ENCODE assay signal across 11 cellular contexts in the genomic region with DNA sequence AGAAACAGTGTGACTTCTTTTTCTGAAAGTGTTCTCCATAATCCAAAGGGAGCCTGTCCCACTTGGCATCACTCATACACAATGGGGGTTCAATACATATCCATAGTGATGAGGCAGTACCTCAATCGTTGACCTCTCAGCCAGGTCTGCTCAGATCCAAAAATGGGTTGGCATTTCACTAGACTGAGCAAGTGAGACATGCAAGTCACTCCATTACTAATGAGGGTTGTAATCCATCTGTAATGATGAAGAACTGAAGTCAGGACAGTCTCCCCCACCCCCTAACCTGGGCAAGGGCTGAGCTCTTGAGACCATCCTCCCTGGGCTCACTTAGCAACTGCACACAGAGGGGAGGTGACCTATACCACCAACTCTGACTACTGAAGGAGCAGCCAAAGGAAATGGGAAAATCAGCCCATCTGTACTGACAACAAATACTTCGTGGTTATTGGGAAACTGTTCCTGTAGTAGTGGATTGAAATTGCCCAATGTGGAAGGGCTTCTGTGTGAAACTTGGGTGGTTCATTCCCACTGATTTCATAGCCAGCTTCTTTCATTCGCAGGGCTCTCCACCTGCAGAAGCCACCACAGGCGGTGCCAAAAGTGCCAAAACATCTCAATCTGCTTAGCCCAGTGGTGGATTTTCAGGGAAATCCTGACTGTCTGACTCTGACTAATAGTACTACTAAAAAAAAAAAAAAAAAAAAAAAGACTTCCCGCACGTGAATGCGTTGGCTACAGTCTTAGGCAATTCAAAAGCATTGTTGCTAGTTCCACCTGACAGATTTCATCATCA.
A peak's percentile ranks its signal among the peaks of the same experiment; 100 is the strongest.
DNase-seq lines count a peak whose midpoint lies in the region; TF ChIP-seq lines count a peak whose summit lies in the region.
"Had no signal": no experiment of that assay in that cellular context is flagged by ENCODE, and none has a peak within 500 bp of the region (broad histone marks: within the 10 kb centered on the region; RNA-seq: fewer than 3 reads in every experiment).

No MANE protein-coding gene starts in this region.

- no peaks in the 10 kb centered on the region for H3K36me3 ChIP-seq in ACC112 (ENCODE audit: insufficient read depth, low read length)

- H3K79me2 ChIP-seq in ACC112 (ENCODE audit: control insufficient read depth, insufficient read depth, low read length, unreplicated experiment) = peaks cover 22% of the 10 kb centered on the region

- CTCF ChIA-PET in HEK293T (lab: Yijun Ruan, JAX) = interaction anchor here (0.7 kb wide), 1 partner anchor 38 kb away, joined by 4 read pairs; no protein-coding TSS in a partner anchor

- H3K4me3 ChIP-seq in ACC112 (ENCODE audit: low read depth, low read length) (no peak overlapping the region), astrocyte of the cerebellum (ENCODE audit: low read depth, low read length) (no peak overlapping the region)

- no peak for TF ChIP-seq CTCF in astrocyte of the cerebellum (IDR thresholded peaks at IDR 0.05; ENCODE audit: low read depth, low read length, missing control alignments)

- in situ Hi-C loops in astrocyte of the cerebellum (cut with HindIII; ENCODE audit: low sequenced_read_pairs) = no loop called here

- peaks cover 58% of the 10 kb centered on the region for H3K4me1 ChIP-seq in ACC112 (ENCODE audit: control insufficient read depth, insufficient read depth, low read length, unreplicated experiment)

- H3K27ac ChIP-seq in ACC112 (ENCODE audit: low read depth, low read length) = peak overlapping the region; percentile 77

- POLR2A ChIA-PET in HEK293T (lab: Yijun Ruan, JAX) = no interaction called here

- H3K27me3 ChIP-seq in ACC112 (ENCODE audit: insufficient read depth, low read length) = no peaks in the 10 kb centered on the region

- no peak overlapping the region for H2AFZ ChIP-seq in ACC112 (ENCODE audit: low read length, unreplicated experiment)

- DNase-seq in HEK293T (ENCODE audit: extremely low spot score) = no peak
- peak; percentile 50 for DNase-seq in astrocyte of the cerebellum (ENCODE audit: low read depth)
- peak; percentile 34 for DNase-seq in hepatic stellate cell (ENCODE audit: low spot score)
- no peak for DNase-seq in NCI-H345 (lab: John Stamatoyannopoulos, UW)
- DNase-seq in NCI-H446 (lab: John Stamatoyannopoulos, UW) = no peak
- DNase-seq in NK-92 (lab: John Stamatoyannopoulos, UW; ENCODE audit: unreplicated experiment) = no peak
- DNase-seq in D341Med (ENCODE audit: low spot score) = no peak
- DNase-seq: activated CD4-positive, alpha-beta T cell treated with anti-CD3 and anti-CD28 coated beads, Interleukin-2, amount 10 ng/mL, durations not matched to agents 7 days and 5 days; DMS 273 treated with DMSO at 0.1 percent for 48 hours; NCI-H82 had no signal

TF ChIP-seq in HEK293T, 16 proteins besides CTCF, POLR2A, EP300 and RAD21:
- TF ChIP-seq ZNF384 (IDR thresholded peaks at IDR 0.05) = peak; percentile 10; the same call in 1 of the 2 replicates
- no peak for TF ChIP-seq SUZ12 (IDR thresholded peaks at IDR 0.05)
- TF ChIP-seq FOXA1 (IDR thresholded peaks at IDR 0.05) = no peak
TF ChIP-seq in HEK293T: peak in this region for 1.

Comparison
In these comparisons a context has a peak if more than half of its experiments do, and no peak if none do; other contexts are left out.
1. DNase-seq: peak in astrocyte of the cerebellum (single experiment) and hepatic stellate cell (single experiment); none in HEK293T (single experiment), NCI-H345 (single experiment), NCI-H446 (0 of 2), NK-92 (single experiment) and D341Med (single experiment).